In the genomic region with DNA sequence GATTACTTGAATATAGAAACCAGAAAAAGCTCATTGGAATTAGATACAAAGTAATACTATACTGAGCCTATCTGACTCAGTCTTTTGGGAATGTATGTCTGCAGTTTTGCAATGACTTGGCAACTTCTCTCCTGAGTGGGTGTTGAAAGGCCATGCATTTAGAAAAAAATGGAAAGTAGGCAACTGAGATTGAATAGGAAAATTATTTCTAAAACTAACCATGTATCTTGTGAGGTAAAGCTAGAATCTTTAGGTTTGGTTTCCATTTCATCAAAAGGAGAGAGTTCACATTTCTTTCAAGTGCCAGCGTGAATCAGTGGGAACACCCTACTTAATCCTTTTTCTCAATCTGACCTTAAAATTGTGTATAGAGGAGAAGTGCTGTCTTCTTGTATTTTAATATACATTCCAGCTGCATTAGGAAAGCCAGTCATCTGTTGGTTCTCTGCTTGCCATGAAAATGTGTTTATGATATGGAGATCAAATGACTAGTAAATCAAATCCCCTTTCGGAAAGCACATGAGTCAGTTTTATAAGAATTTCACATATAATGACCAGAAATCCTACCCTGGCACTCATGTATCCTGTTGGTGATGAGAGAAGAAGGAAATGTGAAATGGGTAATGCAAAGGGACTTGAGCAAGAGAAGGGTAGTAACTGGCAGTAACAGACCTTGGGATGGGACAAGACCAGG, we compare ENCODE assay signal across 9 cellular contexts. TPM values are rescaled to one million over a fixed set of nuclear protein-coding genes. Genes with fewer than 3 reads are reported as not detected.
DNase-seq lines count a peak whose midpoint lies in the region.
"Had no signal": no experiment of that assay in that cellular context is flagged by ENCODE, and none has a peak within 500 bp of the region (broad histone marks: within the 10 kb centered on the region; RNA-seq: fewer than 3 reads in every experiment).

No MANE protein-coding gene starts in this region.

- H3K36me3 ChIP-seq in GM23248 (ENCODE audit: low read depth) (peaks cover 43% of the 10 kb centered on the region), skeletal muscle satellite cell (ENCODE audit: insufficient read depth, low read length) (peaks cover 58% of the 10 kb centered on the region)

- H3K9me3 ChIP-seq in GM23248 (ENCODE audit: low read depth), result no peaks in the 10 kb centered on the region
- H3K9me3 ChIP-seq in skeletal muscle satellite cell (replicated peaks; ENCODE audit: low read length), result no peaks in the 10 kb centered on the region

- H3K9me2 ChIP-seq in GM23248 (ENCODE audit: insufficient read depth), result no peaks in the 10 kb centered on the region

- intact Hi-C loops in posterior vena cava (cut with DNase I), result loop anchor here in 1 of 2 donors (10.0 kb wide), 1 partner anchor 1414 kb away; no protein-coding TSS in a partner anchor

- in situ Hi-C loops in GM23248 (cut with MboI), result no loop called here

- WGBS in GM23248 (ENCODE audit: low coverage in 1 of 2, low lambda C conversion rate in 2 of 2, missing lambda C conversion rate in 2 of 2), 2 experiments, result 0 to 3% methylated on average over 2 of the region's 2 CpGs

- H3K27ac ChIP-seq in GM23248, result peak overlapping the region; percentile 92

- H3K4me3 ChIP-seq in GM23248, result peak overlapping the region; percentile 40
- H3K4me3 ChIP-seq in skeletal muscle satellite cell (ENCODE audit: low read length), result peak overlapping the region; percentile 49

- H3K9ac ChIP-seq in GM23248, result peak overlapping the region; percentile 55
- H3K9ac ChIP-seq in skeletal muscle satellite cell (ENCODE audit: low read depth, low read length), result peak overlapping the region; percentile 78

- H4K20me1 ChIP-seq in GM23248 (ENCODE audit: insufficient read depth), result no peaks in the 10 kb centered on the region

- no peak overlapping the region for H2AFZ ChIP-seq in GM23248

- H3K4me1 ChIP-seq in GM23248 (ENCODE audit: insufficient read depth) (peaks cover 29% of the 10 kb centered on the region), skeletal muscle satellite cell (ENCODE audit: control insufficient read depth, insufficient read depth, low read length) (peaks cover 40% of the 10 kb centered on the region)

- peak; percentile 94 for DNase-seq in GM23248
- DNase-seq in SW 1271 (lab: John Stamatoyannopoulos, UW), result peak; percentile 9 to 51
- DNase-seq in fibroblast of the conjunctiva (ENCODE audit: low read depth), result peak; percentile 95
- DNase-seq in posterior vena cava (ENCODE audit: low spot score), result no peak
- no peak for DNase-seq in NCI-H146 treated with DMSO at 0.1 percent for 48 hours (lab: John Stamatoyannopoulos, UW; ENCODE audit: unreplicated experiment)
- no peak for DNase-seq in NCI-H774 (lab: John Stamatoyannopoulos, UW)
- no peak for DNase-seq in SIG-M5 treated with dmso at 0.1 percent for 504 hours (lab: John Stamatoyannopoulos, UW; ENCODE audit: unreplicated experiment)
- DNase-seq: right cardiac atrium had no signal

- peaks cover 53% of the 10 kb centered on the region for H3F3A ChIP-seq in GM23248 (ENCODE audit: insufficient read depth)

- no peaks in the 10 kb centered on the region for H3K27me3 ChIP-seq in GM23248 (replicated peaks; ENCODE audit: insufficient read depth)
- no peaks in the 10 kb centered on the region for H3K27me3 ChIP-seq in skeletal muscle satellite cell (ENCODE audit: control insufficient read depth, insufficient read depth, low read length)

- H3K4me2 ChIP-seq in GM23248 (ENCODE audit: unreplicated experiment) (peak overlapping the region; percentile 68), skeletal muscle satellite cell (ENCODE audit: low read length) (peak overlapping the region; percentile 75)

- H3K79me2 ChIP-seq in GM23248 (ENCODE audit: insufficient read depth), result peaks cover 23% of the 10 kb centered on the region; the same call in 1 of the 2 replicates

RNA-seq across cellular contexts. Expression of a gene that starts 30.4 kb away (rescaled TPM):
- total RNA-seq in GM23248 (2014; rRNA removed; shearing (Covaris generic)), result 20.4 and 23.8 TPM in 2 replicates
- 27.8 and 28.1 TPM in 2 replicates for polyA plus RNA-seq in GM23248 (2016; fragmentation: Nextera tagmentation; extraction: Ambion mirVana)
- total RNA-seq in skeletal muscle satellite cell (2012; rRNA removed), result 19.9 and 24.3 TPM in 2 replicates
- total RNA-seq in posterior vena cava, result 10 to 100 TPM; 30.1 to 37.2 TPM

RNA-seq across cellular contexts. Expression of a gene that starts 55.9 kb away (rescaled TPM):
- total RNA-seq in GM23248 (2014; rRNA removed; shearing (Covaris generic)), result 65.3 and 90.6 TPM in 2 replicates
- 130 and 134 TPM in 2 replicates for polyA plus RNA-seq in GM23248 (2016; fragmentation: Nextera tagmentation; extraction: Ambion mirVana)
- 62.3 and 71.7 TPM in 2 replicates for total RNA-seq in skeletal muscle satellite cell (2012; rRNA removed)
- 10 to 100 TPM; 54.2 to 61.7 TPM for total RNA-seq in posterior vena cava

RNA-seq across cellular contexts. Expression of a gene that starts 56.2 kb away (rescaled TPM):
- 25.0 and 38.2 TPM in 2 replicates for total RNA-seq in GM23248 (2014; rRNA removed; shearing (Covaris generic))
- polyA plus RNA-seq in GM23248 (2016; fragmentation: Nextera tagmentation; extraction: Ambion mirVana), result 48.7 and 49.7 TPM in 2 replicates
- total RNA-seq in skeletal muscle satellite cell (2012; rRNA removed), result 15.7 and 30.4 TPM in 2 replicates
- total RNA-seq in posterior vena cava, result 100 to 1,000 TPM in 1 of 2 donors, 10 to 100 TPM in 1; 73.8 to 103 TPM

Comparison
In these comparisons a context has a peak if more than half of its experiments do, and no peak if none do; other contexts are left out.
1. DNase-seq: peak in GM23248 (single experiment), SW 1271 (2 of 2) and fibroblast of the conjunctiva (single experiment); none in posterior vena cava (single experiment), NCI-H146 treated with DMSO at 0.1 percent for 48 hours (single experiment), NCI-H774 (single experiment) and SIG-M5 treated with dmso at 0.1 percent for 504 hours (single experiment).